Comparison of ENCODE assay signal across 14 cellular contexts in the genomic region with DNA sequence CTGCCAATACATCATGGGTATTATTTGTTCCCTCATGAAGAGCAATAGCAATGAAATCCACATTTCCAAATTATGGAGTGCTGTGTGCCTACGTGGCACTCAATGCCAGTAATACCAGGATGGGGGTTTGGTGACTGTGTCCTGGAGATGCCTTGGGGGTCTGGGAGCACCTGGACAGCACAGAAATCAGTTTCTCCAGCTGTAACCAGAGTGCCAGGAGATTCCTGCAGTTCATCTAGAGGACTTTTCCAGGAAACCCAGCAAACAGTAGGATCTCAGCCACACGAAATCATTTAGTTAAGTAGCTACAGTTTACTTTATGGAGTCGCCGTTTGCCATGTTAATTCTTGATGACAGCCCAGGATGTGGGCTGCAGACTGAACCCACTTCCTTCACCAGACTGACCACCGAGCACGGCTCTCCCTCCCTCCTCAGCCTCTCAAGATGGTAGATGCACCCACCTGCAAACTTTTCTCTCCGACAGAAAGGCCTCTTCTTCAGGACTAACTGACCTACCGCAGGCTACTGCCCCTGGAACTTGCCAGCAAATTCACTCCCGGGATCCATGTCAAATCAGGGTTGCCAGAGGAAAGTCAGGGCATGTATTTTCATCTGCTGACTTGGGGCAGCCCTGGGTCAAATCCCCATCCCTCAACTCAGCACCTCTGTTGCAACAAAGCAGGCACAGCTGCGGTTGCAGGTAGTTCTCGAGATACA. TPM values are rescaled to one million over a fixed set of nuclear protein-coding genes. Genes with fewer than 3 reads are reported as not detected.
A peak's percentile ranks its signal among the peaks of the same experiment; 100 is the strongest.
DNase-seq lines count a peak whose midpoint lies in the region; ATAC-seq and TF ChIP-seq lines count a peak whose summit lies in the region.
"Had no signal": no experiment of that assay in that cellular context is flagged by ENCODE, and none has a peak within 500 bp of the region (broad histone marks: within the 10 kb centered on the region; RNA-seq: fewer than 3 reads in every experiment).

No MANE protein-coding gene starts in this region.

- H3K27me3 Mint-ChIP-seq in H9 (ENCODE audit: low read depth) (no peaks in the 10 kb centered on the region; the same call in 1 of the 2 replicates), mesothelial cell of epicardium (ENCODE audit: low read depth) (no peaks in the 10 kb centered on the region)
- H3K27me3 Mint-ChIP-seq: activated naive CD4-positive, alpha-beta T cell treated with anti-CD3 and anti-CD28 coated beads, Interleukin-2, amount 50 U/mL, for 24 hours had no signal

- H3K23ac ChIP-seq in H9 (ENCODE audit: insufficient read length, low read depth, low read length): no peak overlapping the region

- H3K27me3 ChIP-seq in DND-41 (ENCODE audit: insufficient read depth, low read length, poor library complexity) (no peaks in the 10 kb centered on the region), H9 (ENCODE audit: insufficient read depth, low read length) (no peaks in the 10 kb centered on the region), mammary epithelial cell (ENCODE audit: insufficient read depth, low read length) (no peaks in the 10 kb centered on the region)

- H3K9me3 ChIP-seq in DND-41 (ENCODE audit: insufficient read depth, low read length, severe bottlenecking): no peaks in the 10 kb centered on the region
- H3K9me3 ChIP-seq in H9 (ENCODE audit: control insufficient read depth, low read depth, low read length): no peaks in the 10 kb centered on the region
- H3K9me3 ChIP-seq in mammary epithelial cell (replicated peaks; ENCODE audit: insufficient read depth, low read length): no peaks in the 10 kb centered on the region

- H2AFZ ChIP-seq in DND-41 (ENCODE audit: low read depth, low read length) (no peak overlapping the region), H9 (ENCODE audit: low read length) (no peak overlapping the region), mammary epithelial cell (ENCODE audit: low read depth, low read length) (no peak overlapping the region)

- H3K14ac ChIP-seq in H9 (ENCODE audit: insufficient read depth, low read length): no peak overlapping the region

- H2BK5ac ChIP-seq in H9 (ENCODE audit: insufficient read length, low read length): no peak overlapping the region

- H3K27ac ChIP-seq in DND-41 (ENCODE audit: low read length) (peak overlapping the region; percentile 50; the same call in 1 of the 2 replicates), H9 (ENCODE audit: insufficient read length, low read depth, low read length) (no peak overlapping the region), mammary epithelial cell (ENCODE audit: insufficient read depth, low read depth, low read length) (no peak overlapping the region)

- H3K79me1 ChIP-seq in H9 (ENCODE audit: insufficient read depth, low read depth, low read length, poor library complexity, severe bottlenecking): no peaks in the 10 kb centered on the region

- DNase-seq in DND-41 (peak; percentile 59), H9 (no peak), mesothelial cell of epicardium (ENCODE audit: low spot score in 2 of 2, unreplicated experiment in 2 of 2) (no peak), mammary epithelial cell (no peak)
- DNase-seq: cortex of kidney, NCI-H2171, RPMI8226 had no signal

- no peak overlapping the region for H3K9ac ChIP-seq in DND-41 (ENCODE audit: low read depth, low read length)
- no peak overlapping the region for H3K9ac ChIP-seq in H9 (ENCODE audit: extremely low read depth, insufficient read length, low read length)
- H3K9ac ChIP-seq in mammary epithelial cell (ENCODE audit: insufficient read depth, low read length): no peak overlapping the region

- dilution Hi-C loops in mammary epithelial cell (cut with HindIII; ENCODE audit: low sequenced_read_pairs): no loop called here

- H3K56ac ChIP-seq in H9 (ENCODE audit: insufficient read length, low read depth, low read length): no peak overlapping the region

- H4K5ac ChIP-seq in H9 (ENCODE audit: insufficient read length, low read depth, low read length): no peak overlapping the region

- H3K4me1 ChIP-seq in DND-41 (ENCODE audit: insufficient read depth, low read length): peaks cover 30% of the 10 kb centered on the region
- H3K4me1 ChIP-seq in H9 (ENCODE audit: insufficient read depth, low read length): no peaks in the 10 kb centered on the region
- H3K4me1 ChIP-seq in mammary epithelial cell (ENCODE audit: insufficient read depth, low read length): no peaks in the 10 kb centered on the region

- WGBS in H9 (ENCODE audit: extremely low coverage, insufficient read length, low lambda C conversion rate): no CpG with 5 or more reads among the region's 11 CpGs
- 99% methylated on average over 10 of the region's 11 CpGs for WGBS in mammary epithelial cell (ENCODE audit: low coverage, missing lambda C conversion rate)

- H2AK5ac ChIP-seq in H9 (ENCODE audit: insufficient read length, low read length): no peak overlapping the region

- no peak overlapping the region for H3K18ac ChIP-seq in H9 (ENCODE audit: insufficient read length, low read depth, low read length)

- no peak overlapping the region for H3K4me3 Mint-ChIP-seq in H9
- no peak overlapping the region for H3K4me3 Mint-ChIP-seq in mesothelial cell of epicardium
- H3K4me3 Mint-ChIP-seq: activated naive CD4-positive, alpha-beta T cell treated with anti-CD3 and anti-CD28 coated beads, Interleukin-2, amount 50 U/mL, for 24 hours; nephron had no signal

- H2BK120ac ChIP-seq in H9 (ENCODE audit: low read depth, low read length, poor library complexity, severe bottlenecking): no peak overlapping the region

- no peak overlapping the region for H4K91ac ChIP-seq in H9 (ENCODE audit: insufficient read length, low read depth, low read length)

- intact Hi-C loops in mammary epithelial cell (cut with micrococcal nuclease): no loop called here

- no peak overlapping the region for H2BK12ac ChIP-seq in H9 (ENCODE audit: insufficient read length, low read depth, low read length)

- in situ Hi-C loops in mammary epithelial cell (cut with MboI; ENCODE audit: low sequenced_read_pairs in 2 of 2): no loop called here

- H3K79me2 ChIP-seq in DND-41 (ENCODE audit: insufficient read depth, low read length) (peaks cover 17% of the 10 kb centered on the region), H9 (ENCODE audit: insufficient read depth, low read length) (no peaks in the 10 kb centered on the region), mammary epithelial cell (ENCODE audit: insufficient read depth, low read length) (peaks cover 4% of the 10 kb centered on the region)

- H3K4me3 ChIP-seq in DND-41 (ENCODE audit: low read depth in 1 of 2, low read length in 2 of 2): no peak overlapping the region
- no peak overlapping the region for H3K4me3 ChIP-seq in mammary epithelial cell (replicated peaks in 1 of 3; ENCODE audit: insufficient read depth in 1 of 3, low read depth in 2 of 3, low read length in 3 of 3)
- H3K4me3 ChIP-seq: skin epidermis had no signal

- H3K4me2 ChIP-seq in DND-41 (ENCODE audit: insufficient read depth, low read length) (no peak overlapping the region), H9 (ENCODE audit: insufficient read depth, insufficient read length, low read length) (no peak overlapping the region), mammary epithelial cell (ENCODE audit: insufficient read depth, low read depth, low read length) (no peak overlapping the region)

- no peak overlapping the region for H3T11ph ChIP-seq in H9 (ENCODE audit: low read length)

- peaks cover 22 to 43% (median 39%) of the 10 kb centered on the region in 3 experiments for H3K36me3 Mint-ChIP-seq in H9 (ENCODE audit: insufficient read depth in 1 of 3, low read depth in 3 of 3)
- peaks cover 10% of the 10 kb centered on the region for H3K36me3 Mint-ChIP-seq in mesothelial cell of epicardium
- H3K36me3 Mint-ChIP-seq: activated naive CD4-positive, alpha-beta T cell treated with anti-CD3 and anti-CD28 coated beads, Interleukin-2, amount 50 U/mL, for 24 hours had no signal

- no peak overlapping the region for H2BK15ac ChIP-seq in H9 (ENCODE audit: low read depth, low read length)

- H4K20me1 ChIP-seq in DND-41 (ENCODE audit: insufficient read depth, low read length) (peaks cover 45% of the 10 kb centered on the region), H9 (ENCODE audit: control insufficient read depth, insufficient read depth, insufficient read length) (no peaks in the 10 kb centered on the region), mammary epithelial cell (ENCODE audit: insufficient read depth, low read length) (no peaks in the 10 kb centered on the region)

- H3K4ac ChIP-seq in H9 (ENCODE audit: low read depth, low read length): no peak overlapping the region

- peak; percentile 69 for ATAC-seq in DND-41 (ENCODE audit: insufficient read depth, low read depth)
- ATAC-seq in GM19467 (IDR thresholded peaks at IDR 0.05; ENCODE audit: unreplicated experiment): no peak
- ATAC-seq in HG03025 (IDR thresholded peaks at IDR 0.05; ENCODE audit: low FRiP score, unreplicated experiment): no peak
- no peak for ATAC-seq in HG02973 (IDR thresholded peaks at IDR 0.05; ENCODE audit: unreplicated experiment)

- H3K4me1 Mint-ChIP-seq in H9 (peaks cover 9 to 15% of the 10 kb centered on the region in 2 experiments), mesothelial cell of epicardium (no peaks in the 10 kb centered on the region)
- H3K4me1 Mint-ChIP-seq: nephron had no signal

- TF ChIP-seq CTCF in DND-41 (IDR thresholded peaks at IDR 0.05; ENCODE audit: borderline replicate concordance, extremely low read depth, low read length, poor library complexity, severe bottlenecking) (no peak), H9 (conservative IDR thresholded peaks at IDR 0.05) (no peak), mesothelial cell of epicardium (IDR thresholded peaks at IDR 0.05; ENCODE audit: unreplicated experiment) (no peak), mammary epithelial cell (conservative IDR thresholded peaks at IDR 0.05 in 1 of 2, IDR thresholded peaks at IDR 0.05 in 1 of 2; ENCODE audit: extremely low read depth in 1 of 2, insufficient read depth in 1 of 2, low read depth in 1 of 2, low read length in 2 of 2) (no peak)

- BruUV-seq in mammary epithelial cell (replicated peaks; lab: Mats Ljungman, UMichigan): no TSS peak

- no peaks in the 10 kb centered on the region for H3K23me2 ChIP-seq in H9 (ENCODE audit: insufficient read length, low read depth, low read length, poor library complexity, severe bottlenecking)

- peak overlapping the region; percentile 8 to 59 (median 10); a peak in 4 of 7 replicates for H3K27ac Mint-ChIP-seq in H9
- peak overlapping the region; percentile 10 for H3K27ac Mint-ChIP-seq in mesothelial cell of epicardium
- H3K27ac Mint-ChIP-seq: activated naive CD4-positive, alpha-beta T cell treated with anti-CD3 and anti-CD28 coated beads, Interleukin-2, amount 50 U/mL, for 24 hours; nephron had no signal

- CTCF ChIA-PET in mammary epithelial cell (lab: Charles Lee; ENCODE audit: low non-redundant PET): no interaction called here

- no peak overlapping the region for H4K8ac ChIP-seq in H9 (replicated peaks; ENCODE audit: insufficient read length, low read depth, low read length)

- no peak overlapping the region for H2BK20ac ChIP-seq in H9 (ENCODE audit: low read depth, low read length, poor library complexity, severe bottlenecking)

- peaks cover 56% of the 10 kb centered on the region for H3K36me3 ChIP-seq in DND-41 (ENCODE audit: insufficient read depth, low read length)
- H3K36me3 ChIP-seq in mammary epithelial cell (ENCODE audit: insufficient read depth, low read length): peaks cover 19% of the 10 kb centered on the region

- H3K9me3 Mint-ChIP-seq in H9 (no peaks in the 10 kb centered on the region), mesothelial cell of epicardium (no peaks in the 10 kb centered on the region)
- H3K9me3 Mint-ChIP-seq: activated naive CD4-positive, alpha-beta T cell treated with anti-CD3 and anti-CD28 coated beads, Interleukin-2, amount 50 U/mL, for 24 hours; nephron had no signal

RNA-seq across cellular contexts. Expression of a gene that starts 30.3 kb away (rescaled TPM):
- total RNA-seq in H9 (2021): 99.0 and 108 TPM in 2 replicates
- polyA plus RNA-seq in PFSK-1 (2012; ENCODE audit: insufficient read length, low read depth): 11.2 TPM
- total RNA-seq in mesothelial cell of epicardium: 42.8 to 50.9 TPM (median 44.0 TPM) in 3 replicates
- 10 to 100 TPM in 1 of 2 donors, 1 to 10 TPM in 1; 1.3 to 88.5 TPM for total RNA-seq in mammary epithelial cell
- 20.8 TPM for polyA plus RNA-seq in mammary epithelial cell
- 70.7 TPM for polyA minus RNA-seq in mammary epithelial cell
